Comparison of ENCODE assay signal across 2 cellular contexts in genomic region chr9:36337865-36338264, GRCh38.
TF ChIP-seq lines count a peak whose summit lies in the region.

No MANE protein-coding gene starts in this region.

TF ChIP-seq in IMR-90, 13 proteins besides CTCF, POLR2A, EP300 and RAD21:
- TF ChIP-seq ELK1 (IDR thresholded peaks at IDR 0.05; ENCODE audit: borderline replicate concordance, low read depth, low read length) (no peak), RCOR1 (IDR thresholded peaks at IDR 0.05; ENCODE audit: insufficient replicate concordance, low read length) (no peak), MAFK (IDR thresholded peaks at IDR 0.05; ENCODE audit: low read depth, low read length) (no peak), SMC3 (IDR thresholded peaks at IDR 0.05; ENCODE audit: low read depth, low read length) (no peak), CEBPB (IDR thresholded peaks at IDR 0.05; ENCODE audit: low read depth, low read length) (no peak)

TF ChIP-seq in endothelial cell of umbilical vein, 7 proteins besides CTCF, POLR2A, EP300 and RAD21 (continued from another document):
- no peak for TF ChIP-seq GATA2 (IDR thresholded peaks at IDR 0.05; ENCODE audit: insufficient read depth, insufficient read length, low read depth, low read length)
- TF ChIP-seq EZH2 (IDR thresholded peaks at IDR 0.05; ENCODE audit: borderline replicate concordance, low read depth, low read length, severe bottlenecking): no peak
- TF ChIP-seq JUN (IDR thresholded peaks at IDR 0.05; ENCODE audit: borderline replicate concordance, insufficient read depth, insufficient read length, low read depth): no peak
